Comparison of ENCODE assay signal across 13 cellular contexts in genomic region chr16:30553396-30553899, GRCh38. TPM values are rescaled to one million over a fixed set of nuclear protein-coding genes. Genes with fewer than 3 reads are reported as not detected.
DNase-seq lines count a peak whose midpoint lies in the region; ATAC-seq and TF ChIP-seq lines count a peak whose summit lies in the region.
"Had no signal": no experiment of that assay in that cellular context is flagged by ENCODE, and none has a peak within 500 bp of the region (broad histone marks: within the 10 kb centered on the region; RNA-seq: fewer than 3 reads in every experiment).

No MANE protein-coding gene starts in this region.

- CTCF ChIA-PET in activated naive CD4-positive, alpha-beta T cell treated with anti-CD3 and anti-CD28 coated beads, Interleukin-2, amount 10 ng/mL, durations not matched to agents 7 days and 5 days (lab: Charles Lee): interaction anchor here (4.1 kb wide), 1 partner anchor 18 kb away, joined by 28 read pairs; the partner anchor contains the start of gene ZNF747

- no peak overlapping the region for H3K27ac ChIP-seq in ascending aorta
- H3K27ac ChIP-seq in aorta (ENCODE audit: low read depth in 1 of 2, low read length in 2 of 2): no peak overlapping the region
- H3K27ac ChIP-seq: breast epithelium had no signal

- WGBS in aorta, 2 donors: 89 to 91% methylated on average over 2 of the region's 2 CpGs

- peaks cover 34% of the 10 kb centered on the region for H3K36me3 Mint-ChIP-seq in activated naive CD4-positive, alpha-beta T cell treated with anti-CD3 and anti-CD28 coated beads, Interleukin-2, amount 10 ng/mL, durations not matched to agents 7 days and 5 days
- peaks cover 29% of the 10 kb centered on the region for H3K36me3 Mint-ChIP-seq in brain
- peaks cover 64% of the 10 kb centered on the region for H3K36me3 Mint-ChIP-seq in stimulated activated effector memory CD8-positive, alpha-beta T cell treated with anti-CD3 and anti-CD28 coated beads, Interleukin-12 subunit alpha, Interleukin-12 subunit beta, amount 100 ng/mL, for 72 hours

- no peaks in the 10 kb centered on the region for H3K27me3 Mint-ChIP-seq in activated naive CD4-positive, alpha-beta T cell treated with anti-CD3 and anti-CD28 coated beads, Interleukin-2, amount 10 ng/mL, durations not matched to agents 7 days and 5 days
- H3K27me3 Mint-ChIP-seq in brain: no peaks in the 10 kb centered on the region

- H3K4me3 Mint-ChIP-seq in activated naive CD4-positive, alpha-beta T cell treated with anti-CD3 and anti-CD28 coated beads, Interleukin-2, amount 10 ng/mL, durations not matched to agents 7 days and 5 days: no peak overlapping the region
- H3K4me3 Mint-ChIP-seq in brain: peak overlapping the region in 1 of 5 experiments; percentile 53
- no peak overlapping the region for H3K4me3 Mint-ChIP-seq in stimulated activated effector memory CD8-positive, alpha-beta T cell treated with anti-CD3 and anti-CD28 coated beads, Interleukin-12 subunit alpha, Interleukin-12 subunit beta, amount 100 ng/mL, for 72 hours

- H3K27me3 ChIP-seq in ascending aorta: no peaks in the 10 kb centered on the region
- H3K27me3 ChIP-seq in aorta (ENCODE audit: control insufficient read depth in 1 of 2, insufficient read depth in 2 of 2, low read length in 1 of 2): no peaks in the 10 kb centered on the region
- H3K27me3 ChIP-seq: breast epithelium had no signal

- H3K4me3 ChIP-seq in ascending aorta (no peak overlapping the region), aorta (ENCODE audit: low read length in 2 of 2) (no peak overlapping the region)
- H3K4me3 ChIP-seq: breast epithelium had no signal

- H3K9me3 ChIP-seq in ascending aorta (no peaks in the 10 kb centered on the region), aorta (ENCODE audit: control insufficient read depth, low read length) (no peaks in the 10 kb centered on the region)
- H3K9me3 ChIP-seq: breast epithelium had no signal

- no peaks in the 10 kb centered on the region for H3K9me3 Mint-ChIP-seq in activated naive CD4-positive, alpha-beta T cell treated with anti-CD3 and anti-CD28 coated beads, Interleukin-2, amount 10 ng/mL, durations not matched to agents 7 days and 5 days
- no peaks in the 10 kb centered on the region for H3K9me3 Mint-ChIP-seq in brain
- H3K9me3 Mint-ChIP-seq in stimulated activated effector memory CD8-positive, alpha-beta T cell treated with anti-CD3 and anti-CD28 coated beads, Interleukin-12 subunit alpha, Interleukin-12 subunit beta, amount 100 ng/mL, for 72 hours: no peaks in the 10 kb centered on the region

- intact Hi-C loops in ascending aorta (cut with DNase I): no loop called here
- intact Hi-C loops in aorta (cut with DNase I): no loop called here

- H3K4me1 ChIP-seq in ascending aorta (peaks cover 8 to 9% of the 10 kb centered on the region in 2 donors), aorta (ENCODE audit: control insufficient read depth in 1 of 2, insufficient read depth in 2 of 2, low read length in 2 of 2) (no peaks in the 10 kb centered on the region)
- H3K4me1 ChIP-seq: breast epithelium had no signal

- DNase-seq in activated naive CD4-positive, alpha-beta T cell treated with anti-CD3 and anti-CD28 coated beads, Interleukin-2, amount 10 ng/mL, durations not matched to agents 7 days and 5 days: no peak
- DNase-seq in activated naive CD4-positive, alpha-beta T cell treated with Interleukin-2 at 50 U/mL for 16 hours: no peak
- DNase-seq in NOMO-1 treated with dmso at 0.1 percent for 144 hours (lab: John Stamatoyannopoulos, UW; ENCODE audit: unreplicated experiment) (peak; percentile 9), NCI-H2081 (lab: John Stamatoyannopoulos, UW) (no peak), ascending aorta (ENCODE audit: low spot score in 2 of 2) (no peak), aorta (no peak)
- no peak for DNase-seq in stimulated activated effector memory CD8-positive, alpha-beta T cell treated with anti-CD3 and anti-CD28 coated beads, Interleukin-12 subunit alpha, Interleukin-12 subunit beta, amount 100 ng/mL, for 72 hours (ENCODE audit: low spot score in 2 of 2)
- DNase-seq: foreskin melanocyte, KG1, NCI-H1694 treated with DMSO at 0.1 percent for 48 hours, NCI-H526 had no signal

- peaks cover 17 to 34% of the 10 kb centered on the region in 2 donors for H3K36me3 ChIP-seq in ascending aorta
- H3K36me3 ChIP-seq in aorta (ENCODE audit: control insufficient read depth in 1 of 2, insufficient read depth in 2 of 2, low read length in 1 of 2): peaks cover 0 to 4% of the 10 kb centered on the region in 2 donors

- peaks cover 71% of the 10 kb centered on the region for H3K4me1 Mint-ChIP-seq in activated naive CD4-positive, alpha-beta T cell treated with anti-CD3 and anti-CD28 coated beads, Interleukin-2, amount 10 ng/mL, durations not matched to agents 7 days and 5 days
- peaks cover 43% of the 10 kb centered on the region for H3K4me1 Mint-ChIP-seq in brain
- H3K4me1 Mint-ChIP-seq in stimulated activated effector memory CD8-positive, alpha-beta T cell treated with anti-CD3 and anti-CD28 coated beads, Interleukin-12 subunit alpha, Interleukin-12 subunit beta, amount 100 ng/mL, for 72 hours: peaks cover 57% of the 10 kb centered on the region

- peak overlapping the region; percentile 97 for H3K27ac Mint-ChIP-seq in activated naive CD4-positive, alpha-beta T cell treated with anti-CD3 and anti-CD28 coated beads, Interleukin-2, amount 10 ng/mL, durations not matched to agents 7 days and 5 days
- peak overlapping the region in 4 of 5 experiments; percentile 5 to 85 (median 27) for H3K27ac Mint-ChIP-seq in brain
- H3K27ac Mint-ChIP-seq in stimulated activated effector memory CD8-positive, alpha-beta T cell treated with anti-CD3 and anti-CD28 coated beads, Interleukin-12 subunit alpha, Interleukin-12 subunit beta, amount 100 ng/mL, for 72 hours: peak overlapping the region; percentile 97

- no peak for ATAC-seq in stimulated activated effector memory CD8-positive, alpha-beta T cell treated with anti-CD3 and anti-CD28 coated beads, Interleukin-12 subunit alpha, Interleukin-12 subunit beta, amount 100 ng/mL, for 72 hours
- no peak for ATAC-seq in aorta (ENCODE audit: low FRiP score)

- no peak for TF ChIP-seq CTCF in brain (conservative IDR thresholded peaks at IDR 0.05)
- no peak for TF ChIP-seq CTCF in ascending aorta (IDR thresholded peaks at IDR 0.05)

RNA-seq across cellular contexts. Expression of gene ZNF764, which starts 4.7 kb away (rescaled TPM):
- polyA plus RNA-seq in brain (ENCODE audit: insufficient read depth, low read depth, low replicate concordance) (10.6 TPM), aorta (1 to 10 TPM; 1.9 to 4.6 TPM)
- total RNA-seq in ascending aorta (10.9 TPM), aorta (1 to 10 TPM; 6.4 to 8.5 TPM)

RNA-seq across cellular contexts. Expression of gene ZNF688, which starts 18.1 kb away (rescaled TPM):
- 25.1 TPM for polyA plus RNA-seq in brain (ENCODE audit: insufficient read depth, low read depth, low replicate concordance)
- total RNA-seq in ascending aorta: 11.3 TPM
- 10 to 100 TPM in 1 of 2 donors, 1 to 10 TPM in 1; 9.0 to 12.9 TPM for total RNA-seq in aorta
- polyA plus RNA-seq in aorta: 10 to 100 TPM; 17.4 to 20.2 TPM

RNA-seq across cellular contexts. Expression of gene ZNF747, which starts 18.8 kb away (rescaled TPM):
- polyA plus RNA-seq in brain (ENCODE audit: insufficient read depth, low read depth, low replicate concordance) (17.6 TPM), aorta (1 to 10 TPM; 5.1 to 8.3 TPM)
- total RNA-seq in ascending aorta (19.6 TPM), aorta (1 to 10 TPM; 9.1 to 9.5 TPM)

RNA-seq across cellular contexts. Expression of gene ZNF768, which starts 27.1 kb away (rescaled TPM):
- polyA plus RNA-seq in brain (ENCODE audit: insufficient read depth, low read depth, low replicate concordance) (64.6 TPM), aorta (10 to 100 TPM; 29.9 to 40.2 TPM)
- total RNA-seq in ascending aorta (18.9 TPM), aorta (10 to 100 TPM; 22.3 to 22.8 TPM)

RNA-seq across cellular contexts. Expression of gene ZNF785, which starts 32.0 kb away (rescaled TPM):
- polyA plus RNA-seq in brain (ENCODE audit: insufficient read depth, low read depth, low replicate concordance): 13.3 TPM
- 12.1 TPM for total RNA-seq in ascending aorta
- 10 to 100 TPM in 1 of 2 donors, 1 to 10 TPM in 1; 8.5 to 21.8 TPM for total RNA-seq in aorta
- 1 to 10 TPM; 3.1 to 8.6 TPM for polyA plus RNA-seq in aorta

Comparison
In these comparisons a context has a peak if more than half of its experiments do, and no peak if none do; other contexts are left out.
1. H3K27ac Mint-ChIP-seq: peak in every context shown above with its lines; median percentile 97 in activated naive CD4-positive, alpha-beta T cell treated with anti-CD3 and anti-CD28 coated beads, Interleukin-2, amount 10 ng/mL, durations not matched to agents 7 days and 5 days; 97 in stimulated activated effector memory CD8-positive, alpha-beta T cell treated with anti-CD3 and anti-CD28 coated beads, Interleukin-12 subunit alpha, Interleukin-12 subunit beta, amount 100 ng/mL, for 72 hours; 27 in brain.